Comparison of ENCODE assay signal across 29 cellular contexts in genomic region chr13:105262579-105262978, GRCh38.
"Had no signal": no experiment of that assay in that cellular context is flagged by ENCODE, and none has a peak within 500 bp of the region (broad histone marks: within the 10 kb centered on the region; RNA-seq: fewer than 3 reads in every experiment).

No MANE protein-coding gene starts in this region.

- H3K27me3 ChIP-seq: ascending aorta, cardiac muscle cell had no signal

- FAIRE-seq: bronchial epithelial cell, TTC549 had no signal

- H3K9me3 ChIP-seq: ascending aorta had no signal

- H3K4me3 ChIP-seq: ascending aorta, cardiac muscle cell had no signal

- H3K27ac ChIP-seq: ascending aorta, cardiac muscle cell, VCaP had no signal

- H3K4me1 ChIP-seq: ascending aorta had no signal

- H3K36me3 ChIP-seq: ascending aorta, cardiac muscle cell had no signal

- DNase-seq: activated B cell treated with CpG ODN at 0.5 μM for 24 hours; activated CD4-positive, alpha-beta memory T cell treated with anti-CD3 and anti-CD28 coated beads for 36 hours; activated CD4-positive, alpha-beta T cell treated with anti-CD3 and anti-CD28 coated beads for 4 hours; activated CD4-positive, alpha-beta T cell treated with anti-CD3 and anti-CD28 coated beads, Interleukin-2, amount 10 ng/mL, durations not matched to agents 24 days and 14 days; activated CD4-positive, alpha-beta T cell treated with anti-CD3 and anti-CD28 coated beads, Interleukin-2, amount 50 U/mL, for 1 hour; activated CD4-positive, alpha-beta T cell treated with anti-CD3 and anti-CD28 coated beads, Interleukin-2, amount 50 U/mL, for 4 hours; activated CD4-positive, CD25-positive, alpha-beta regulatory T cell treated with anti-CD3 and anti-CD28 coated beads, Interleukin-2, amount 50 U/mL, for 72 hours; activated CD8-positive, alpha-beta memory T cell treated with anti-CD3 and anti-CD28 coated beads, Interleukin-2, amount 50 U/mL, for 4 hours; activated CD8-positive, alpha-beta T cell treated with anti-CD3 and anti-CD28 coated beads for 36 hours; activated effector memory CD4-positive, alpha-beta T cell treated with Interleukin-2 at 50 U/mL for 16 hours; activated gamma-delta T cell; activated naive CD4-positive, alpha-beta T cell treated with anti-CD3 and anti-CD28 coated beads, Interleukin-2, amount 10 ng/mL, durations not matched to agents 7 days and 5 days; activated naive CD4-positive, alpha-beta T cell treated with Interleukin-2 at 50 U/mL for 16 hours; activated naive CD8-positive, alpha-beta T cell treated with anti-CD3 and anti-CD28 coated beads, Interleukin-2, amount 10 ng/mL, durations not matched to agents 7 days and 5 days; activated naive CD8-positive, alpha-beta T cell treated with anti-CD3 and anti-CD28 coated beads, Interleukin-2, amount 50 U/mL, for 24 hours; activated T-cell treated with anti-CD3 and anti-CD28 coated beads for 4 hours; activated T-cell treated with anti-CD3 and anti-CD28 coated beads, Interleukin-2, amount 50 U/mL, for 1 hour; activated T-cell treated with anti-CD3 and anti-CD28 coated beads, Interleukin-2, amount 50 U/mL, for 48 hours; amygdala; anterior cingulate cortex; cerebellar nuclear complex; T-helper 1 cell; T-helper 2 cell; T-helper 9 cell had no signal

- ATAC-seq: activated CD8-positive, alpha-beta T cell treated with anti-CD3 and anti-CD28 coated beads for 36 hours; activated naive CD8-positive, alpha-beta T cell treated with anti-CD3 and anti-CD28 coated beads, Interleukin-2, amount 50 U/mL, for 24 hours had no signal
